ENCODE assay signal across 13 cellular contexts in the genomic region with DNA sequence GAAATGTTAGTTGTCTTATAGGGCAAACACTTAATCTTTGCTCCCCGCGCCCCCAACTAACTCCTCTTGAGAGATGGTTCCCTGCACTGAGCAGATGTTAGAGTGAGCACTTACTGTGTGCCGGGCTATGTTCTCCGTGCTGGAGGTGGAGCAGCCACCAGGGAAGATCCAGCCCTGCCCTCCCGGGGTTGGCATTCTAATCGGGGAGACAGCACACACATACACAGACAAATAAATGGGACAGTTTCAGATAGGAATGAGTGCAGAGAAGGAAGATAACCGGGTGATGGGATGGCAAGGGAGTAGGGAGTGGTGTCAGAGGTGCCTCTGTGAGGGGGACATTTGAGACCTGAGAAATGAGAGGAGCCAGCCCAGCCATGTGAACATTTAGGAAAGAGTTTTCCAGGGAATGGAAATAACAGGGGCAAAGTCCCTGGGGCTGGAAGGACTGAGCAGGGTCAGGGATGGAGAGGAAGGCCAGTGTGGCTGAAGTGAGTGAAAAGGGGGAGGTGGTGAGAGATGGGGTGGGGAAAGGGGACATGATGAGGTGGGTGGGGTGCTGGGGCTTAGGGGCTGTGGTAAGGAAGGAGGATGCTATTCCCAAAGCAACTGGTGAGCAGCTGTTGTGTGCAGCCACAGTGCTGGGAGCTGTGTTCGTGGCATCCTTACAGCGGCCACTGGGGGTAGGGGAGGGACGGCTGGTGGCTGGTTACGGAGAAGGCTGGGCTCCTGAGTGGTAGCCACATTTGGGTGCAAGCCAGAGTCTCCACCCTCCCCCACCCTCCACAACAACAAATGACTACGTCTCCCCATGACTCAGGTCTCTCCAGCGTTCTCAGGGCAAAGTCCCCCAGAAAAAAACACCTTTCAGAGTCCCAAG. TPM values are rescaled to one million over a fixed set of nuclear protein-coding genes. Genes with fewer than 3 reads are reported as not detected.
DNase-seq lines count a peak whose midpoint lies in the region; ATAC-seq, FAIRE-seq and TF ChIP-seq lines count a peak whose summit lies in the region.
"Had no signal": no experiment of that assay in that cellular context is flagged by ENCODE, and none has a peak within 500 bp of the region (broad histone marks: within the 10 kb centered on the region; RNA-seq: fewer than 3 reads in every experiment).

No MANE protein-coding gene starts in this region.

- H3K4me3 ChIP-seq in A549 (no peak overlapping the region), HCT116 (replicated peaks in 1 of 2; ENCODE audit: low read depth in 1 of 2, low read length in 2 of 2) (no peak overlapping the region)

- no peaks in the 10 kb centered on the region for H3K27me3 ChIP-seq in HCT116 (ENCODE audit: insufficient read depth, low read length)

- intact Hi-C loops in HCT116 (cut with micrococcal nuclease), result no loop called here

- no TSS peak for BruUV-seq in HCT116 (replicated peaks; lab: Mats Ljungman, UMichigan)

- no peak overlapping the region for H2AFZ ChIP-seq in HCT116 (ENCODE audit: low read depth, low read length, poor library complexity, severe bottlenecking)

- TF ChIP-seq POLR2A in A549 (IDR thresholded peaks at IDR 0.05; ENCODE audit: low read length) (no peak), HCT116 (IDR thresholded peaks at IDR 0.05; ENCODE audit: borderline replicate concordance, extremely low read depth, insufficient read depth, insufficient read length) (no peak)

- H3K4me1 ChIP-seq in A549 (peaks cover 34% of the 10 kb centered on the region), HCT116 (ENCODE audit: control insufficient read depth in 1 of 2, insufficient read depth in 2 of 2, low read length in 2 of 2) (peaks cover 8 to 29% of the 10 kb centered on the region in 2 experiments; a peak in 3 of 4 replicates)

- POLR2A ChIA-PET in A549 (lab: Yijun Ruan, JAX), result no interaction called here
- POLR2A ChIA-PET in HCT116 (lab: Charles Lee), result no interaction called here

- TF ChIP-seq CTCF in A549 (IDR thresholded peaks at IDR 0.05), result no peak
- peak in 1 of 3 experiments; percentile 22; a peak in 1 of 6 replicates for TF ChIP-seq CTCF in HCT116 (IDR thresholded peaks at IDR 0.05 in 2 of 3, conservative IDR thresholded peaks at IDR 0.05 in 1 of 3; ENCODE audit: borderline replicate concordance in 1 of 3, insufficient read depth in 1 of 3, low read depth in 2 of 3, low read length in 2 of 3)

- H3K4me2 ChIP-seq in A549 (peak overlapping the region; percentile 72), HCT116 (ENCODE audit: low read length) (peak overlapping the region; percentile 62)
- H3K4me2 ChIP-seq: KMS-11 had no signal

- RAD21 ChIA-PET in HCT116 (lab: Charles Lee; ENCODE audit: low non-redundant PET in 1 of 2, low total read pairs in 2 of 2, uncharacterized antibody in 2 of 2, unreplicated experiment in 2 of 2), result no interaction called here

- no peaks in the 10 kb centered on the region for H3K79me2 ChIP-seq in HCT116 (ENCODE audit: insufficient read depth, low read length)

- WGBS in A549 (ENCODE audit: missing lambda C conversion rate), result 44% methylated on average over 13 of the region's 13 CpGs

- DNase-seq in A549 (ENCODE audit: low read depth in 1 of 2, low spot score in 1 of 2), result peak; percentile 58 to 68
- DNase-seq in HCT116 (ENCODE audit: low read depth, low spot score), result no peak
- DNase-seq in dermis blood vessel endothelial cell, result peak; percentile 91
- DNase-seq in lung microvascular endothelial cell (ENCODE audit: low read depth in 2 of 2), result peak; percentile 89 to 91
- no peak for DNase-seq in iPS-NIHi7 (ENCODE audit: extremely low spot score)
- no peak for DNase-seq in nucleus accumbens (lab: John Stamatoyannopoulos, UW)
- DNase-seq in T-helper 1 cell, result no peak
- DNase-seq in EL, result no peak
- DNase-seq: activated B cell treated with CpG ODN at 0.5 μM for 24 hours; anterior cingulate cortex; CD8-positive, alpha-beta T cell; glutamatergic neuron had no signal

- H3K27ac ChIP-seq in A549 (peak overlapping the region; percentile 41 to 57; a peak in 4 of 6 replicates), HCT116 (ENCODE audit: low read depth, low read length) (no peak overlapping the region)
- H3K27ac ChIP-seq: KMS-11 had no signal

- CTCF ChIA-PET in A549 (lab: Yijun Ruan, JAX), result interaction anchor here (0.8 to 3.3 kb wide), 2 partner anchors 10 to 13 kb away, joined by 3 to 19 read pairs; no protein-coding TSS in a partner anchor
- CTCF ChIA-PET in HCT116 (lab: Charles Lee), result interaction anchor here (1.0 kb wide), 1 partner anchor 23 kb away, joined by 3 read pairs; no protein-coding TSS in a partner anchor

- no peaks in the 10 kb centered on the region for H3K9me2 ChIP-seq in HCT116 (ENCODE audit: insufficient read depth)

- no peak for FAIRE-seq in A549 (lab: Jason Lieb, UNC)

- no peaks in the 10 kb centered on the region for H3K36me3 ChIP-seq in HCT116 (ENCODE audit: control insufficient read depth in 1 of 2, insufficient read depth in 2 of 2, low read length in 2 of 2)

- H3K9ac ChIP-seq in HCT116 (ENCODE audit: low read length), result no peak overlapping the region
- H3K9ac ChIP-seq: KMS-11 had no signal

- H4K20me1 ChIP-seq in HCT116 (ENCODE audit: insufficient read depth), result no peaks in the 10 kb centered on the region

- ATAC-seq in A549 (peak; percentile 68 to 85), HCT116 (peak; percentile 88)
- ATAC-seq: CD8-positive, alpha-beta T cell had no signal

- no peaks in the 10 kb centered on the region for H3K9me3 ChIP-seq in A549
- H3K9me3 ChIP-seq in HCT116 (ENCODE audit: control insufficient read depth in 1 of 2, insufficient read depth in 1 of 2, low read depth in 1 of 2, low read length in 2 of 2), result no peaks in the 10 kb centered on the region

- no peak for TF ChIP-seq RAD21 in A549 (conservative IDR thresholded peaks at IDR 0.05 in 1 of 2, IDR thresholded peaks at IDR 0.05 in 1 of 2)
- TF ChIP-seq RAD21 in HCT116 (IDR thresholded peaks at IDR 0.05; ENCODE audit: low read depth), result no peak

- no peak for TF ChIP-seq EP300 in A549 (IDR thresholded peaks at IDR 0.05)

TF ChIP-seq in A549, 52 proteins besides CTCF, POLR2A, EP300 and RAD21:
- TF ChIP-seq, protein P1, sequence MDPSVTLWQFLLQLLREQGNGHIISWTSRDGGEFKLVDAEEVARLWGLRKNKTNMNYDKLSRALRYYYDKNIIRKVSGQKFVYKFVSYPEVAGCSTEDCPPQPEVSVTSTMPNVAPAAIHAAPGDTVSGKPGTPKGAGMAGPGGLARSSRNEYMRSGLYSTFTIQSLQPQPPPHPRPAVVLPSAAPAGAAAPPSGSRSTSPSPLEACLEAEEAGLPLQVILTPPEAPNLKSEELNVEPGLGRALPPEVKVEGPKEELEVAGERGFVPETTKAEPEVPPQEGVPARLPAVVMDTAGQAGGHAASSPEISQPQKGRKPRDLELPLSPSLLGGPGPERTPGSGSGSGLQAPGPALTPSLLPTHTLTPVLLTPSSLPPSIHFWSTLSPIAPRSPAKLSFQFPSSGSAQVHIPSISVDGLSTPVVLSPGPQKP (IDR thresholded peaks at IDR 0.05; ENCODE audit: low read depth, low read length), result no peak
- TF ChIP-seq, protein P2, sequence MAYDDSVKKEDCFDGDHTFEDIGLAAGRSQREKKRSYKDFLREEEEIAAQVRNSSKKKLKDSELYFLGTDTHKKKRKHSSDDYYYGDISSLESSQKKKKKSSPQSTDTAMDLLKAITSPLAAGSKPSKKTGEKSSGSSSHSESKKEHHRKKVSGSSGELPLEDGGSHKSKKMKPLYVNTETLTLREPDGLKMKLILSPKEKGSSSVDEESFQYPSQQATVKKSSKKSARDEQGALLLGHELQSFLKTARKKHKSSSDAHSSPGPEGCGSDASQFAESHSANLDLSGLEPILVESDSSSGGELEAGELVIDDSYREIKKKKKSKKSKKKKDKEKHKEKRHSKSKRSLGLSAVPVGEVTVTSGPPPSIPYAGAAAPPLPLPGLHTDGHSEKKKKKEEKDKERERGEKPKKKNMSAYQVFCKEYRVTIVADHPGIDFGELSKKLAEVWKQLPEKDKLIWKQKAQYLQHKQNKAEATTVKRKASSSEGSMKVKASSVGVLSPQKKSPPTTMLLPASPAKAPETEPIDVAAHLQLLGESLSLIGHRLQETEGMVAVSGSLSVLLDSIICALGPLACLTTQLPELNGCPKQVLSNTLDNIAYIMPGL (CRISPR knock-in tag; IDR thresholded peaks at IDR 0.05; ENCODE audit: borderline replicate concordance), result no peak
TF ChIP-seq in A549: peak in this region for 0.

TF ChIP-seq in HCT116, 20 proteins besides CTCF, POLR2A, EP300 and RAD21 (continues in another document):
- TF ChIP-seq YY1 (IDR thresholded peaks at IDR 0.05; ENCODE audit: extremely low read depth, insufficient replicate concordance, low read depth, low read length) (no peak), ZFX (IDR thresholded peaks at IDR 0.05) (no peak), SIN3A (IDR thresholded peaks at IDR 0.05; ENCODE audit: low read depth) (no peak), SRF (IDR thresholded peaks at IDR 0.05; ENCODE audit: low read depth) (no peak), CBX3 (IDR thresholded peaks at IDR 0.05; ENCODE audit: low read depth) (no peak), FOSL1 (IDR thresholded peaks at IDR 0.05; ENCODE audit: low read depth) (no peak), ZNF274 (IDR thresholded peaks at IDR 0.05; ENCODE audit: low read depth, low read length) (no peak), ELF1 (IDR thresholded peaks at IDR 0.05; ENCODE audit: borderline replicate concordance, low read depth) (no peak), EZH2 (IDR thresholded peaks at IDR 0.05) (no peak), TCF7L2 (IDR thresholded peaks at IDR 0.05; ENCODE audit: borderline replicate concordance, extremely low read depth, insufficient read depth, insufficient read length) (no peak), JUND (IDR thresholded peaks at IDR 0.05) (no peak), POLR2AphosphoS5 (IDR thresholded peaks at IDR 0.05; ENCODE audit: low read depth, low read length) (no peak), SP1 (IDR thresholded peaks at IDR 0.05; ENCODE audit: low read depth) (no peak)

RNA-seq across cellular contexts. Expression of a gene that starts 15.4 kb away (rescaled TPM):
- polyA plus RNA-seq in A549 (2011; rRNA removed), result 0.13 and 0.16 TPM in 2 replicates
- 0.01 and 0.03 TPM in 2 replicates for polyA plus RNA-seq in A549 (2012; cell fraction: cytosol; rRNA removed)
- polyA plus RNA-seq in A549 (2012; cell fraction: nucleus; rRNA removed), result 0.02 and 0.05 TPM in 2 replicates
- polyA plus RNA-seq in A549 (2017; fragmentation: RNase III; extraction: RNeasy Plus Mini Kit Qiagen cat#74134 plus additional on column Dnase treatment), result not detected in 3 replicates
- polyA minus RNA-seq in A549 (2011; rRNA and poly(A)+ RNA removed), result 0.12 and 0.58 TPM in 2 replicates
- total RNA-seq in HCT116 (2021; ENCODE audit: unreplicated experiment), result 0.22 TPM
- polyA plus RNA-seq in HCT116 (2012), result 0.01 TPM in 1 of 2 replicates, not detected in the other
- total RNA-seq in dermis blood vessel endothelial cell, result 103 and 196 TPM in 2 replicates
- total RNA-seq in lung microvascular endothelial cell, result 74.3 and 86.1 TPM in 2 replicates
- total RNA-seq: activated B cell treated with CpG ODN at 0.5 μM for 24 hours; CD8-positive, alpha-beta T cell had no signal

Comparison
In these comparisons a context has a peak if more than half of its experiments do, and no peak if none do; other contexts are left out.
1. DNase-seq: peak in A549 (2 of 2), dermis blood vessel endothelial cell (single experiment) and lung microvascular endothelial cell (2 of 2); none in HCT116 (single experiment), iPS-NIHi7 (single experiment), nucleus accumbens (0 of 56), T-helper 1 cell (0 of 5) and EL (single experiment).
2. RNA of a gene that starts 15.4 kb away (total RNA-seq): 103 to 196 TPM in dermis blood vessel endothelial cell and 74.3 to 86.1 TPM in lung microvascular endothelial cell; 0.22 TPM in HCT116 (single experiment); every median in the first group is over 10 times any median in the second.